29 cellular contexts compared by ENCODE assay signal in genomic region chr6:81826785-81827184, GRCh38.
"Had no signal": no experiment of that assay in that cellular context is flagged by ENCODE, and none has a peak within 500 bp of the region (broad histone marks: within the 10 kb centered on the region; RNA-seq: fewer than 3 reads in every experiment).

No MANE protein-coding gene starts in this region.

- H3K36me3 Mint-ChIP-seq: stimulated activated effector memory CD8-positive, alpha-beta T cell treated with anti-CD3 and anti-CD28 coated beads, Interleukin-12 subunit alpha, Interleukin-12 subunit beta, amount 100 ng/mL, for 72 hours; type B pancreatic cell had no signal

- H3K27ac Mint-ChIP-seq: stimulated activated effector memory CD8-positive, alpha-beta T cell treated with anti-CD3 and anti-CD28 coated beads, Interleukin-12 subunit alpha, Interleukin-12 subunit beta, amount 100 ng/mL, for 72 hours; stimulated activated memory B cell treated with anti-CD40 and anti-IgM and Interleukin-4, amounts not matched to agents 10 μg/mL and 1 μg/mL and 100 μg/mL, for 72 hours; stimulated activated naive B cell treated with anti-CD40 and anti-IgM and Interleukin-4, amounts not matched to agents 10 μg/mL and 1 μg/mL and 100 μg/mL, for 72 hours; stimulated activated naive CD8-positive, alpha-beta T cell treated with anti-CD3 and anti-CD28 coated beads, Interleukin-15, Interleukin-2, amounts not matched to agents 100 ng/mL and 50 ng/mL, for 24 hours; type B pancreatic cell had no signal

- H3K36me3 ChIP-seq: stomach, suprapubic skin, thoracic aorta, thyroid gland, tibial artery, tibial nerve, transverse colon, upper lobe of left lung, upper lobe of right lung, uterus, vagina had no signal

- H3K4me3 Mint-ChIP-seq: stimulated activated effector memory CD8-positive, alpha-beta T cell treated with anti-CD3 and anti-CD28 coated beads, Interleukin-12 subunit alpha, Interleukin-12 subunit beta, amount 100 ng/mL, for 72 hours; stimulated activated memory B cell treated with anti-CD40 and anti-IgM and Interleukin-4, amounts not matched to agents 10 μg/mL and 1 μg/mL and 100 μg/mL, for 72 hours; stimulated activated naive B cell treated with anti-CD40 and anti-IgM and Interleukin-4, amounts not matched to agents 10 μg/mL and 1 μg/mL and 100 μg/mL, for 72 hours; stimulated activated naive CD8-positive, alpha-beta T cell treated with anti-CD3 and anti-CD28 coated beads, Interleukin-15, amount 100 ng/mL, for 72 hours; stimulated activated naive CD8-positive, alpha-beta T cell treated with anti-CD3 and anti-CD28 coated beads, Interleukin-15, Interleukin-2, amounts not matched to agents 100 ng/mL and 50 ng/mL, for 24 hours; type B pancreatic cell had no signal

- H3K27me3 ChIP-seq: stomach, suprapubic skin, testis, thyroid gland, tibial artery, tibial nerve, transverse colon, upper lobe of left lung, upper lobe of right lung, uterus, vagina had no signal

- H3K4me1 ChIP-seq: suprapubic skin, testis, thyroid gland, tibial artery, tibial nerve, upper lobe of left lung, upper lobe of right lung, uterus, vagina had no signal

- H3K27me3 Mint-ChIP-seq: stimulated activated memory B cell treated with anti-CD40 and anti-IgM and Interleukin-4, amounts not matched to agents 10 μg/mL and 1 μg/mL and 100 μg/mL, for 72 hours; stimulated activated naive B cell treated with anti-CD40 and anti-IgM and Interleukin-4, amounts not matched to agents 10 μg/mL and 1 μg/mL and 100 μg/mL, for 72 hours; stimulated activated naive CD8-positive, alpha-beta T cell treated with anti-CD3 and anti-CD28 coated beads, Interleukin-15, Interleukin-2, amounts not matched to agents 100 ng/mL and 50 ng/mL, for 24 hours; type B pancreatic cell had no signal

- FAIRE-seq: urothelium cell line had no signal

- ATAC-seq: stimulated activated effector memory CD8-positive, alpha-beta T cell treated with anti-CD3 and anti-CD28 coated beads, Interleukin-12 subunit alpha, Interleukin-12 subunit beta, amount 100 ng/mL, for 72 hours; stimulated activated memory B cell treated with anti-CD40 and anti-IgM and Interleukin-4, amounts not matched to agents 10 μg/mL and 1 μg/mL and 100 μg/mL, for 72 hours; stimulated activated naive B cell treated with anti-CD40 and anti-IgM and Interleukin-4, amounts not matched to agents 10 μg/mL and 1 μg/mL and 100 μg/mL, for 72 hours; stimulated activated naive CD8-positive, alpha-beta T cell treated with anti-CD3 and anti-CD28 coated beads, Interleukin-15, amount 100 ng/mL, for 72 hours; stimulated activated naive CD8-positive, alpha-beta T cell treated with anti-CD3 and anti-CD28 coated beads, Interleukin-15, Interleukin-2, amounts not matched to agents 100 U/mL and 50 U/mL, for 24 hours; upper lobe of right lung had no signal

- H3K4me3 ChIP-seq: stomach, suprapubic skin, testis, thoracic aorta, thyroid gland, tibial artery, tibial nerve, transverse colon, upper lobe of left lung, upper lobe of right lung, uterus, vagina had no signal

- DNase-seq: stimulated activated CD4-positive, alpha-beta T cell treated with anti-CD3 and anti-CD28 coated beads, Interleukin-2, amount 100 ng/mL, for 48 hours; stimulated activated CD4-positive, alpha-beta T cell treated with anti-CD3 and anti-CD28 coated beads, Interleukin-4, amount 100 ng/mL, for 1 hour; stimulated activated CD4-positive, alpha-beta T cell treated with anti-CD3 and anti-CD28 coated beads, Interleukin-4, amount 100 ng/mL, for 24 hours; stimulated activated CD4-positive, alpha-beta T cell treated with anti-CD3 and anti-CD28 coated beads, Interleukin-4, amount 100 ng/mL, for 4 hours; stimulated activated CD8-positive, alpha-beta memory T cell treated with anti-CD3 and anti-CD28 coated beads, Interleukin-4, amount 100 ng/mL, for 48 hours; stimulated activated naive B cell treated with anti-CD40 and anti-IgM and Interleukin-4, amounts not matched to agents 10 μg/mL and 1 μg/mL and 100 μg/mL, for 72 hours; stimulated activated naive CD4-positive, alpha-beta T cell; stimulated activated naive CD4-positive, alpha-beta T cell treated with Interleukin-2 at 50 U/mL for 16 hours; stimulated activated naive CD8-positive, alpha-beta T cell treated with anti-CD3 and anti-CD28 coated beads, Interleukin-15, amount 100 ng/mL, for 72 hours; stimulated activated naive CD8-positive, alpha-beta T cell treated with anti-CD3 and anti-CD28 coated beads, Interleukin-15, Interleukin-2, amounts not matched to agents 100 U/mL and 50 U/mL, for 24 hours; stomach; substantia nigra; testis; thyroid gland; tibial artery; transverse colon; trophoblast cell; upper lobe of left lung; upper lobe of right lung; uterus had no signal

- H3K9me3 ChIP-seq: testis, thoracic aorta, thyroid gland, tibial artery, upper lobe of right lung, uterus, vagina had no signal

- H3K4me1 Mint-ChIP-seq: stimulated activated effector memory CD8-positive, alpha-beta T cell treated with anti-CD3 and anti-CD28 coated beads, Interleukin-12 subunit alpha, Interleukin-12 subunit beta, amount 100 ng/mL, for 72 hours; stimulated activated memory B cell treated with anti-CD40 and anti-IgM and Interleukin-4, amounts not matched to agents 10 μg/mL and 1 μg/mL and 100 μg/mL, for 72 hours; stimulated activated naive CD8-positive, alpha-beta T cell treated with anti-CD3 and anti-CD28 coated beads, Interleukin-15, amount 100 ng/mL, for 72 hours had no signal

- H3K27ac ChIP-seq: stomach, suprapubic skin, testis, thoracic aorta, thyroid gland, tibial artery, tibial nerve, transverse colon, upper lobe of left lung, upper lobe of right lung, uterus, vagina had no signal
